In the genomic region with DNA sequence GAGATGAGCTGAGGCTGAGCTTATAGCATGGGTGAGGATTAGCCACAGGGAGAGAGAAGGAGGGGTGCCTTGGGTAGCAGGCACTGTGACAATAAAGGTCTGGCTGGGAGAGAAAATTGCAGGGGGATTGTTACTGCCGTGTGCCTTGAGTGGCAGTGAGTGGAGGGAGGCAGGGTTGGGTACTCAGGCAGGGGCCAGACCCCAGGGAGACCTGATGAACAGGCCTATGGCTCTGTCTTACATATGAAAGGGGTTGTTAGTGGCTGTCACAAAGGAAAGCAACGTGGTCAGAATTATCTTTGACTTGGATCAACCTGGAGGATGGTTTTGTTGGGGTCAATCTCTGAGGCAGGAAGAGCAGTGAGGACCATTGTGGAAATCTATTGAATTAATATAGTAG, we compare ENCODE assay signal across 16 cellular contexts.
"Had no signal": no experiment of that assay in that cellular context is flagged by ENCODE, and none has a peak within 500 bp of the region (broad histone marks: within the 10 kb centered on the region; RNA-seq: fewer than 3 reads in every experiment).

No MANE protein-coding gene starts in this region.

- DNase-seq: colonic mucosa; cortex of kidney; effector CD8-positive, alpha-beta T cell; foreskin keratinocyte; heart left ventricle; hypothalamus; left cardiac atrium; left lung; left ventricle myocardium superior; lower lobe of right lung; mesendoderm; midbrain had no signal

- H3K27ac Mint-ChIP-seq: dendritic cell treated with granulocyte-macrophage colony-stimulating factor and Interleukin-4, amounts not matched to agents 40 ng/mL and 50 ng/mL, for 4 days had no signal

- ATAC-seq: foreskin keratinocyte, gastroesophageal sphincter, heart left ventricle, left cardiac atrium, left lung, left ventricle myocardium superior, lower lobe of right lung had no signal

- H3K79me2 ChIP-seq: hepatocyte had no signal

- H3K4me3 ChIP-seq: colonic mucosa, esophagus muscularis mucosa, gastroesophageal sphincter, heart left ventricle, hepatocyte, left lung, lower lobe of right lung had no signal

- H3K9me3 ChIP-seq: colonic mucosa, esophagus muscularis mucosa, gastroesophageal sphincter, heart left ventricle, left lung, lower lobe of right lung had no signal

- H2AFZ ChIP-seq: hepatocyte had no signal

- H3K27ac ChIP-seq: colonic mucosa, esophagus muscularis mucosa, foreskin keratinocyte, gastroesophageal sphincter, heart left ventricle, left lung, lower lobe of right lung had no signal

- H3K4me3 Mint-ChIP-seq: dendritic cell treated with granulocyte-macrophage colony-stimulating factor and Interleukin-4, amounts not matched to agents 40 ng/mL and 50 ng/mL, for 4 days had no signal

- H3K4me1 ChIP-seq: colonic mucosa, esophagus muscularis mucosa, foreskin keratinocyte, gastroesophageal sphincter, heart left ventricle, left lung, lower lobe of right lung had no signal

- H3K4me2 ChIP-seq: hepatocyte had no signal

- H3K9me3 Mint-ChIP-seq: dendritic cell treated with granulocyte-macrophage colony-stimulating factor and Interleukin-4, amounts not matched to agents 40 ng/mL and 50 ng/mL, for 4 days had no signal

- H3K36me3 ChIP-seq: colonic mucosa, esophagus muscularis mucosa, gastroesophageal sphincter, heart left ventricle, left lung, lower lobe of right lung had no signal

- H3K27me3 ChIP-seq: colonic mucosa, esophagus muscularis mucosa, gastroesophageal sphincter, heart left ventricle, hepatocyte, left lung had no signal
